21 cellular contexts compared by ENCODE assay signal in the genomic region with DNA sequence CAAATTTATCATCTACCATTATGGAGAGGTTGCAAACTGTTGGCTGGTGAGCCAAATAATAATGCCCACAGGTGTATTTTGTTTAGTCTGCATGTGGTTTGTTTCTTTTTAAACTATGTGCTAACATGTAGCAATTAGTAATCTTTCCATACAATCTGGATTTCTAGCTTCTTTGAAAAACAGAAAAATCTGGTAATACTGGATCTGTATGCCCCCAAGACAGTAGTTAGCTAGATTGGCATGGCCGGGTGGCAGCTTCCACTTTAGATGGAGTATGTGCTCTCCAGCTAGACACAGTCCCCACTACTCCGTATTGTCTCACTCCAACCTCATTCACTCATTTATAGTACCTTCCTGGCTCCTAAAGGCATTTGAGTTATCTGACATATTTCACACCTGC.
A peak's percentile ranks its signal among the peaks of the same experiment; 100 is the strongest.
DNase-seq lines count a peak whose midpoint lies in the region; ATAC-seq, FAIRE-seq and TF ChIP-seq lines count a peak whose summit lies in the region.
"Had no signal": no experiment of that assay in that cellular context is flagged by ENCODE, and none has a peak within 500 bp of the region (broad histone marks: within the 10 kb centered on the region; RNA-seq: fewer than 3 reads in every experiment).

No MANE protein-coding gene starts in this region.

- H3K18ac ChIP-seq in H1 (ENCODE audit: extremely low read depth, low read length) (no peak overlapping the region), trophoblast cell (ENCODE audit: low read length) (no peak overlapping the region)

- TF ChIP-seq EP300 in H1 (IDR thresholded peaks at IDR 0.05; ENCODE audit: borderline replicate concordance in 1 of 2, low read depth in 2 of 2, low read length in 2 of 2), result no peak

- H3K14ac ChIP-seq in H1 (ENCODE audit: insufficient read length) (no peak overlapping the region), trophoblast cell (ENCODE audit: low read length) (no peak overlapping the region)

- H3K27me3 ChIP-seq in HUES48 (ENCODE audit: control insufficient read depth, insufficient read depth, low read length) (no peaks in the 10 kb centered on the region), astrocyte (ENCODE audit: insufficient read depth, low read length) (no peaks in the 10 kb centered on the region), H1 (replicated peaks in 1 of 4; ENCODE audit: control insufficient read depth in 3 of 4, extremely low read depth in 1 of 4, insufficient read depth in 3 of 4, low read length in 3 of 4) (no peaks in the 10 kb centered on the region), trophoblast cell (ENCODE audit: insufficient read depth, low read length) (no peaks in the 10 kb centered on the region)

- H3K4ac ChIP-seq in H1 (replicated peaks; ENCODE audit: insufficient read length, low read depth, low read length) (no peak overlapping the region), trophoblast cell (ENCODE audit: low read depth, low read length) (no peak overlapping the region)

- H2BK120ac ChIP-seq in H1 (replicated peaks; ENCODE audit: low read depth, low read length) (no peak overlapping the region), trophoblast cell (ENCODE audit: insufficient read depth, low read length, poor library complexity) (no peak overlapping the region)

- no peak overlapping the region for H3K4me3 ChIP-seq in HUES48 (ENCODE audit: low read depth, low read length)
- no peak overlapping the region for H3K4me3 ChIP-seq in astrocyte (ENCODE audit: insufficient read depth, low read depth, low read length)
- no peak overlapping the region for H3K4me3 ChIP-seq in H1 (ENCODE audit: extremely low read depth in 1 of 4, insufficient read depth in 2 of 4, low read depth in 3 of 4, low read length in 4 of 4)
- no peak overlapping the region for H3K4me3 ChIP-seq in trophoblast cell (ENCODE audit: low read depth, low read length)
- H3K4me3 ChIP-seq: A549 had no signal

- CTCF ChIA-PET in H1 (lab: Charles Lee; ENCODE audit: partially characterized antibody), result interaction anchor here (0.8 to 9.5 kb wide), 10 partner anchors 8 to 131 kb away, joined by 3 to 68 read pairs (median 4); partner anchors contain the start of gene NHSL2

- TF ChIP-seq RAD21 in H1 (IDR thresholded peaks at IDR 0.05 in 1 of 2, conservative IDR thresholded peaks at IDR 0.05 in 1 of 2; ENCODE audit: low read depth in 2 of 2, low read length in 2 of 2), result no peak

- H3K4me1 ChIP-seq in HUES48 (ENCODE audit: control insufficient read depth, insufficient read depth, low read length), result peaks cover 28% of the 10 kb centered on the region
- H3K4me1 ChIP-seq in astrocyte (ENCODE audit: insufficient read depth, low read length), result peaks cover 24% of the 10 kb centered on the region
- peaks cover 1 to 14% (median 10%) of the 10 kb centered on the region in 4 experiments; a peak in 5 of 7 replicates for H3K4me1 ChIP-seq in H1 (replicated peaks in 1 of 4; ENCODE audit: control insufficient read depth in 3 of 4, insufficient read depth in 4 of 4, low read length in 3 of 4)
- H3K4me1 ChIP-seq in trophoblast cell (ENCODE audit: control insufficient read depth in 1 of 2, insufficient read depth in 2 of 2, low read length in 2 of 2), result peaks cover 12 to 24% of the 10 kb centered on the region in 2 experiments

- H2AFZ ChIP-seq in astrocyte (ENCODE audit: low read depth, low read length) (no peak overlapping the region), H1 (ENCODE audit: low read length) (no peak overlapping the region), trophoblast cell (ENCODE audit: insufficient read depth, low read length, poor library complexity) (no peak overlapping the region)

- H2BK5ac ChIP-seq in H1 (ENCODE audit: low read depth, low read length), result no peak overlapping the region
- no peak overlapping the region for H2BK5ac ChIP-seq in trophoblast cell (ENCODE audit: low read depth, low read length, poor library complexity)

- H4K8ac ChIP-seq in H1 (ENCODE audit: extremely low read depth, insufficient read depth, low read length) (no peak overlapping the region), trophoblast cell (ENCODE audit: low read depth, low read length) (no peak overlapping the region)

- no peak overlapping the region for H4K91ac ChIP-seq in H1 (replicated peaks; ENCODE audit: insufficient read length, low read length)
- no peak overlapping the region for H4K91ac ChIP-seq in trophoblast cell (ENCODE audit: low read depth, low read length)

- H3K9me3 ChIP-seq in HUES48 (ENCODE audit: control insufficient read depth, insufficient read depth, low read length) (no peaks in the 10 kb centered on the region; the same call in none of the 2 replicates), astrocyte (ENCODE audit: insufficient read depth, low read depth, low read length) (no peaks in the 10 kb centered on the region), H1 (ENCODE audit: insufficient read depth in 2 of 2, low read depth in 1 of 2, low read length in 1 of 2) (no peaks in the 10 kb centered on the region), trophoblast cell (ENCODE audit: insufficient read depth, low read depth, low read length) (no peaks in the 10 kb centered on the region)
- H3K9me3 ChIP-seq: A549 had no signal

- peaks cover 30% of the 10 kb centered on the region for H3K4me1 Mint-ChIP-seq in astrocyte (ENCODE audit: low read depth, unreplicated experiment)

- H2BK12ac ChIP-seq in H1 (ENCODE audit: low read depth, low read length) (0 out of 2 replicates have a peak overlapping the region, but pooled peaks have one; percentile 68), trophoblast cell (ENCODE audit: low read length) (no peak overlapping the region)

- no peaks in the 10 kb centered on the region for H3K27me3 Mint-ChIP-seq in astrocyte (ENCODE audit: low read depth, unreplicated experiment)
- H3K27me3 Mint-ChIP-seq: CD4-positive, alpha-beta memory T cell had no signal

- H2AK5ac ChIP-seq in H1 (ENCODE audit: low read depth, low read length) (no peak overlapping the region), trophoblast cell (ENCODE audit: low read length) (no peak overlapping the region)

- no peaks in the 10 kb centered on the region for H4K20me1 ChIP-seq in astrocyte (ENCODE audit: insufficient read depth, low read length)
- no peaks in the 10 kb centered on the region for H4K20me1 ChIP-seq in H1 (replicated peaks in 1 of 2; ENCODE audit: control insufficient read depth in 1 of 2, insufficient read depth in 2 of 2, low read length in 2 of 2)

- FAIRE-seq in astrocyte (lab: Jason Lieb, UNC) (no peak), H1 (lab: Jason Lieb, UNC) (no peak)
- FAIRE-seq: GM12891, GM18507 had no signal

- no peaks in the 10 kb centered on the region for H3K36me3 ChIP-seq in HUES48 (ENCODE audit: control insufficient read depth, insufficient read depth, low read length)
- no peaks in the 10 kb centered on the region for H3K36me3 ChIP-seq in astrocyte (ENCODE audit: insufficient read depth, low read length)
- H3K36me3 ChIP-seq in H1 (ENCODE audit: control insufficient read depth in 2 of 4, insufficient read depth in 4 of 4, low read length in 3 of 4), result no peaks in the 10 kb centered on the region
- no peaks in the 10 kb centered on the region for H3K36me3 ChIP-seq in trophoblast cell (ENCODE audit: control insufficient read depth in 1 of 2, insufficient read depth in 2 of 2, low read length in 2 of 2)

- 82% methylated on average over 1 of the region's 2 CpGs; no CpG with 5 or more reads in 1 of the 2 experiments for WGBS in H1 (ENCODE audit: extremely low coverage in 1 of 2, insufficient coverage in 1 of 2, insufficient read length in 1 of 2, insufficient replicate concordance in 2 of 2, low coverage in 1 of 2, low lambda C conversion rate in 2 of 2, missing lambda C conversion rate in 1 of 2), 2 experiments
- no CpG with 5 or more reads among the region's 2 CpGs for WGBS in trophoblast cell (ENCODE audit: extremely low coverage, insufficient coverage, insufficient read length)

- no peaks in the 10 kb centered on the region for H3K9me3 Mint-ChIP-seq in astrocyte (ENCODE audit: unreplicated experiment)

- H3K9ac ChIP-seq in HUES48 (ENCODE audit: low read depth, low read length) (no peak overlapping the region), astrocyte (ENCODE audit: low read length) (no peak overlapping the region), H1 (replicated peaks in 1 of 4; ENCODE audit: extremely low read depth in 1 of 4, low read depth in 3 of 4, low read length in 3 of 4) (no peak overlapping the region), trophoblast cell (ENCODE audit: low read length) (no peak overlapping the region)

- no peak overlapping the region for H3K56ac ChIP-seq in H1 (replicated peaks; ENCODE audit: insufficient read length, low read depth, low read length)

- no peak overlapping the region for H4K12ac ChIP-seq in trophoblast cell (ENCODE audit: low read depth, low read length)

- peak overlapping the region; percentile 89 for H3K27ac Mint-ChIP-seq in astrocyte (ENCODE audit: unreplicated experiment)

- H3K23me2 ChIP-seq in H1 (ENCODE audit: low read depth, low read length), result no peaks in the 10 kb centered on the region

- POLR2A ChIA-PET in H1 (lab: Charles Lee; ENCODE audit: partially characterized antibody), result interaction anchor here (1.0 to 1.8 kb wide), 4 partner anchors 13 to 180 kb away, joined by 3 to 7 read pairs (median 4); partner anchors contain the start of gene PIN4

- H3K79me2 ChIP-seq in astrocyte (ENCODE audit: insufficient read depth, low read length) (no peaks in the 10 kb centered on the region), H1 (ENCODE audit: control insufficient read depth in 1 of 2, insufficient read depth in 2 of 2, low read length in 2 of 2) (peaks cover 0 to 6% of the 10 kb centered on the region in 2 experiments; a peak in 2 of 4 replicates), trophoblast cell (ENCODE audit: control insufficient read depth, insufficient read depth, low read length, poor library complexity) (no peaks in the 10 kb centered on the region)

- no peak overlapping the region for H3K4me3 Mint-ChIP-seq in astrocyte (ENCODE audit: unreplicated experiment)
- H3K4me3 Mint-ChIP-seq: CD4-positive, alpha-beta memory T cell had no signal

- H3K79me1 ChIP-seq in H1 (ENCODE audit: low read depth, low read length), result no peaks in the 10 kb centered on the region
- H3K79me1 ChIP-seq in trophoblast cell (ENCODE audit: low read length), result peaks cover 4% of the 10 kb centered on the region

- H3K36me3 Mint-ChIP-seq in astrocyte (ENCODE audit: low read depth, unreplicated experiment), result peaks cover 1% of the 10 kb centered on the region
- H3K36me3 Mint-ChIP-seq: CD4-positive, alpha-beta memory T cell had no signal

- ATAC-seq in GM19035 (IDR thresholded peaks at IDR 0.05; ENCODE audit: unreplicated experiment), result no peak
- ATAC-seq: A549, HCT116 had no signal

- DNase-seq in astrocyte (ENCODE audit: low read depth) (no peak), H1 (ENCODE audit: low read depth in 1 of 2, low spot score in 2 of 2) (no peak), trophoblast cell (peak; percentile 30 to 71), NCI-H2081 (lab: John Stamatoyannopoulos, UW) (no peak)
- DNase-seq in stimulated activated CD4-positive, alpha-beta T cell treated with anti-CD3 and anti-CD28 coated beads, Interleukin-1b, Interleukin-23, amount 100 ng/mL, for 48 hours, result no peak
- DNase-seq: 8988T; ACHN; AML-193; C1 segment of cervical spinal cord; Calu3; CD4-positive, alpha-beta memory T cell; COR-L47; DMS53; DMS79 treated with DMSO at 0.1 percent for 48 hours; GF-D8 had no signal

- no peak overlapping the region for H4K5ac ChIP-seq in H1 (ENCODE audit: insufficient read length, low read depth, low read length)

- H3K23ac ChIP-seq in H1 (ENCODE audit: insufficient read length) (no peak overlapping the region), trophoblast cell (ENCODE audit: low read length) (no peak overlapping the region)

- H3K4me2 ChIP-seq in astrocyte (ENCODE audit: low read length), result no peak overlapping the region
- peak overlapping the region; percentile 17 to 46; a peak in 2 of 4 replicates for H3K4me2 ChIP-seq in H1 (ENCODE audit: insufficient read depth in 1 of 2, low read depth in 2 of 2, low read length in 2 of 2)
- no peak overlapping the region for H3K4me2 ChIP-seq in trophoblast cell (ENCODE audit: low read length)
- H3K4me2 ChIP-seq: A549 had no signal

- no peak overlapping the region for H2BK15ac ChIP-seq in H1 (ENCODE audit: low read length)

- H3K27ac ChIP-seq in HUES48 (ENCODE audit: low read depth, low read length) (peak overlapping the region; percentile 51), astrocyte (ENCODE audit: low read depth, low read length) (no peak overlapping the region), H1 (ENCODE audit: low read depth, low read length) (no peak overlapping the region), trophoblast cell (ENCODE audit: low read depth, low read length) (no peak overlapping the region)
- H3K27ac ChIP-seq: A549 had no signal

- no peak for TF ChIP-seq POLR2A in H1 (IDR thresholded peaks at IDR 0.05; ENCODE audit: control extremely low read depth in 1 of 2, low read depth in 2 of 2, low read length in 2 of 2)

- no peak overlapping the region for H2BK20ac ChIP-seq in H1 (ENCODE audit: low read length)

- TF ChIP-seq CTCF in astrocyte (IDR thresholded peaks at IDR 0.05; ENCODE audit: insufficient read depth, low read depth, low read length), result no peak
- no peak for TF ChIP-seq CTCF in H1 (IDR thresholded peaks at IDR 0.05; ENCODE audit: control extremely low read depth in 1 of 3, insufficient read depth in 1 of 3, low read depth in 1 of 3, low read length in 3 of 3)

Comparison
In these comparisons a context has a peak if more than half of its experiments do, and no peak if none do; other contexts are left out.
1. DNase-seq: peak in trophoblast cell (2 of 2); none in astrocyte (single experiment), H1 (0 of 2), stimulated activated CD4-positive, alpha-beta T cell treated with anti-CD3 and anti-CD28 coated beads, Interleukin-1b, Interleukin-23, amount 100 ng/mL, for 48 hours (single experiment) and NCI-H2081 (0 of 2).
2. H3K4me2 ChIP-seq: peak in H1 (2 of 2); none in astrocyte (single experiment) and trophoblast cell (single experiment).